Comparison of ENCODE assay signal across 10 cellular contexts in the genomic region with DNA sequence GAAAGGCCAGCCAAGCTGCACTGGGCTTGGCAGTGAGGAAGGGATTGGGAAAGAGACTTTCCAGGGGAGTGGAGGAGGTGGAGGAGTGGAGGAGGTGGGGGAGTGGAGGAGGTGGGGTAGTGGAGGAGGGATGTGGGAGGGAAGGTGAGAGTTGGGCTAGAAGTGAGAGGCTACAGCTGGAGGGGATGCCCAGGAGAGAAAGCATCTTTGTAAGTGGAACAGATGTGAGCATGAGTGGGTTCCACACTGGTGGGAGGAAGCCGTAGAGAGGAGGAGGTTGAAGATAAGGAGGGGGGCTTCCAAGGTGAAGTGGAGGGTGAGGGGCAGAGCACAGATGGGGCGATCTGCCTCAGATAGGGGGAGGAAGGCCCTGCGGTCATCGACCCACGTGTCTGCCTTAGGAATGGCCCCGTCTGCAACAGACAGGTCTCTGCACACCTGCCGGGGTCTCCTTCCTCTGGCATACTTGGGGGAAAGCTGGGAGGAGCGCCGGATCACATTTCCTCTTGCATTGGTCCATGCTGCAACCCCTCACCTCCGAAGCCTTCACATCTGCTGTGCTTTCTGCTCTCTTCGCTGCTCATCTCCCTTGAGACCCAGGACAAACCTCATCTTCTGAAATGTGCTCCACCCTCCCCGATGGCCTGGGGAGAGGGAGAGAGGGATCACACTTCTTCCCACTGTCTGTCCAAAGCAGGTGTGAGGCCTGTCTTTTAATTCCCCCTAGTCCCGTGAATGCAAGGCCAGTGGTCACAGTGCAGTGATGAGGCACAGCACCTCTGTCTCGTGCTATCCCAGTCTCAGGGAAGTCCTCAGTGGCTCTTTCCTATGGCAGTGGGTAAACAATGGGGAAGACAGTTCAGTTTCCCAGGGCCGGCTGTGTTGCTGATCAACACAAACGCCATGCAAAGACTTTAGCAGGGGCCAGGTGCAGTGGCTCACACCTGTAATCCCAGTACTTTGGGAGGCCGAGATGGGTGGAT. TPM values are rescaled to one million over a fixed set of nuclear protein-coding genes. Genes with fewer than 3 reads are reported as not detected.
DNase-seq lines count a peak whose midpoint lies in the region; ATAC-seq and TF ChIP-seq lines count a peak whose summit lies in the region.
"Had no signal": no experiment of that assay in that cellular context is flagged by ENCODE, and none has a peak within 500 bp of the region (broad histone marks: within the 10 kb centered on the region; RNA-seq: fewer than 3 reads in every experiment).

No MANE protein-coding gene starts in this region.

- H3K36me3 Mint-ChIP-seq in dendritic cell treated with granulocyte-macrophage colony-stimulating factor and Interleukin-4, amounts not matched to agents 40 ng/mL and 50 ng/mL, for 4 days (ENCODE audit: low read depth), result no peaks in the 10 kb centered on the region
- H3K36me3 Mint-ChIP-seq in GM23338 (ENCODE audit: low read depth), result peaks cover 14% of the 10 kb centered on the region

- H3K27ac ChIP-seq in osteoblast (ENCODE audit: low read depth, low read length) (no peak overlapping the region), GM23338 (ENCODE audit: low read depth) (no peak overlapping the region)

- no peaks in the 10 kb centered on the region for H3K9me3 ChIP-seq in osteoblast (ENCODE audit: low read depth, low read length)

- H3F3A ChIP-seq in GM23338 (replicated peaks; ENCODE audit: low read depth), result no peaks in the 10 kb centered on the region

- H3K4me2 ChIP-seq in osteoblast (ENCODE audit: insufficient read depth, low read length) (no peak overlapping the region), GM23338 (no peak overlapping the region)

- TF ChIP-seq CTCF in osteoblast (IDR thresholded peaks at IDR 0.05; ENCODE audit: extremely low read depth, low read depth, low read length) (no peak), GM23338 (conservative IDR thresholded peaks at IDR 0.05; ENCODE audit: low read depth in 2 of 2) (no peak)

- H3K79me2 ChIP-seq in osteoblast (ENCODE audit: insufficient read depth, low read length), result no peaks in the 10 kb centered on the region
- no peaks in the 10 kb centered on the region for H3K79me2 ChIP-seq in GM23338 (replicated peaks; ENCODE audit: insufficient read depth)

- ATAC-seq in GM19328 (IDR thresholded peaks at IDR 0.05; ENCODE audit: unreplicated experiment), result no peak
- ATAC-seq in GM18502 (IDR thresholded peaks at IDR 0.05; ENCODE audit: poor library complexity, unreplicated experiment), result no peak
- ATAC-seq in GM23338, result no peak; the same call in 2 of the 3 replicates

- peaks cover 28% of the 10 kb centered on the region for H3K27me3 Mint-ChIP-seq in dendritic cell treated with granulocyte-macrophage colony-stimulating factor and Interleukin-4, amounts not matched to agents 40 ng/mL and 50 ng/mL, for 4 days
- H3K27me3 Mint-ChIP-seq in GM23338 (ENCODE audit: insufficient read depth, low read depth, poor library complexity), result peaks cover 13% of the 10 kb centered on the region

- H3K9me3 Mint-ChIP-seq in dendritic cell treated with granulocyte-macrophage colony-stimulating factor and Interleukin-4, amounts not matched to agents 40 ng/mL and 50 ng/mL, for 4 days, result no peaks in the 10 kb centered on the region
- H3K9me3 Mint-ChIP-seq in GM23338, result peaks cover 18% of the 10 kb centered on the region

- H3K4me3 ChIP-seq in osteoblast (ENCODE audit: insufficient read depth, low read length), result no peak overlapping the region
- H3K4me3 ChIP-seq in GM23338, result no peak overlapping the region

- peaks cover 12% of the 10 kb centered on the region; the same call in 1 of the 2 replicates for H3K9me2 ChIP-seq in GM23338 (ENCODE audit: insufficient read depth)

- H3K4me1 Mint-ChIP-seq in dendritic cell treated with granulocyte-macrophage colony-stimulating factor and Interleukin-4, amounts not matched to agents 40 ng/mL and 50 ng/mL, for 4 days (ENCODE audit: low read depth), result peaks cover 16% of the 10 kb centered on the region
- peaks cover 16% of the 10 kb centered on the region for H3K4me1 Mint-ChIP-seq in GM23338

- H3K27me3 ChIP-seq in osteoblast (ENCODE audit: insufficient read depth, low read length), result no peaks in the 10 kb centered on the region
- no peaks in the 10 kb centered on the region for H3K27me3 ChIP-seq in GM23338 (ENCODE audit: insufficient read depth)

- H3K4me1 ChIP-seq in osteoblast (ENCODE audit: insufficient read depth, low read length) (peaks cover 13% of the 10 kb centered on the region), GM23338 (ENCODE audit: insufficient read depth) (peaks cover 7% of the 10 kb centered on the region)

- H4K20me1 ChIP-seq in osteoblast (ENCODE audit: insufficient read depth, low read length) (no peaks in the 10 kb centered on the region), GM23338 (replicated peaks; ENCODE audit: insufficient read depth) (no peaks in the 10 kb centered on the region)

- H3K4me3 Mint-ChIP-seq in dendritic cell treated with granulocyte-macrophage colony-stimulating factor and Interleukin-4, amounts not matched to agents 40 ng/mL and 50 ng/mL, for 4 days, result no peak overlapping the region
- H3K4me3 Mint-ChIP-seq in GM23338, result no peak overlapping the region

- peak overlapping the region; percentile 6 for H3K27ac Mint-ChIP-seq in dendritic cell treated with granulocyte-macrophage colony-stimulating factor and Interleukin-4, amounts not matched to agents 40 ng/mL and 50 ng/mL, for 4 days
- no peak overlapping the region for H3K27ac Mint-ChIP-seq in GM23338

- H3K36me3 ChIP-seq in osteoblast (ENCODE audit: insufficient read depth, low read length) (no peaks in the 10 kb centered on the region), GM23338 (ENCODE audit: insufficient read depth) (no peaks in the 10 kb centered on the region)

- DNase-seq in NCI-H748 (lab: John Stamatoyannopoulos, UW; ENCODE audit: unreplicated experiment) (peak; percentile 52), NCI-H748 treated with DMSO at 0.1 percent for 48 hours (lab: John Stamatoyannopoulos, UW) (no peak), HuH-7.5 (ENCODE audit: low spot score) (peak; percentile 82), osteoblast (ENCODE audit: insufficient read length, low spot score, missing footprints) (peak; percentile 85), GM23338 (ENCODE audit: low spot score) (no peak)
- DNase-seq: AML-193, dermis blood vessel endothelial cell had no signal

- H2AFZ ChIP-seq in osteoblast (ENCODE audit: low read length) (no peak overlapping the region), GM23338 (no peak overlapping the region)

- intact Hi-C loops in dendritic cell treated with granulocyte-macrophage colony-stimulating factor and Interleukin-4, amounts not matched to agents 40 ng/mL and 50 ng/mL, for 4 days (cut with micrococcal nuclease), result no loop called here

TF ChIP-seq in GM23338, 12 proteins besides CTCF, POLR2A, EP300 and RAD21:
- TF ChIP-seq ZNF331 (CRISPR knock-in tag; IDR thresholded peaks at IDR 0.05; ENCODE audit: low read depth), result no peak
- TF ChIP-seq ZNF114 (CRISPR knock-in tag; IDR thresholded peaks at IDR 0.05), result no peak
- TF ChIP-seq, protein P1, sequence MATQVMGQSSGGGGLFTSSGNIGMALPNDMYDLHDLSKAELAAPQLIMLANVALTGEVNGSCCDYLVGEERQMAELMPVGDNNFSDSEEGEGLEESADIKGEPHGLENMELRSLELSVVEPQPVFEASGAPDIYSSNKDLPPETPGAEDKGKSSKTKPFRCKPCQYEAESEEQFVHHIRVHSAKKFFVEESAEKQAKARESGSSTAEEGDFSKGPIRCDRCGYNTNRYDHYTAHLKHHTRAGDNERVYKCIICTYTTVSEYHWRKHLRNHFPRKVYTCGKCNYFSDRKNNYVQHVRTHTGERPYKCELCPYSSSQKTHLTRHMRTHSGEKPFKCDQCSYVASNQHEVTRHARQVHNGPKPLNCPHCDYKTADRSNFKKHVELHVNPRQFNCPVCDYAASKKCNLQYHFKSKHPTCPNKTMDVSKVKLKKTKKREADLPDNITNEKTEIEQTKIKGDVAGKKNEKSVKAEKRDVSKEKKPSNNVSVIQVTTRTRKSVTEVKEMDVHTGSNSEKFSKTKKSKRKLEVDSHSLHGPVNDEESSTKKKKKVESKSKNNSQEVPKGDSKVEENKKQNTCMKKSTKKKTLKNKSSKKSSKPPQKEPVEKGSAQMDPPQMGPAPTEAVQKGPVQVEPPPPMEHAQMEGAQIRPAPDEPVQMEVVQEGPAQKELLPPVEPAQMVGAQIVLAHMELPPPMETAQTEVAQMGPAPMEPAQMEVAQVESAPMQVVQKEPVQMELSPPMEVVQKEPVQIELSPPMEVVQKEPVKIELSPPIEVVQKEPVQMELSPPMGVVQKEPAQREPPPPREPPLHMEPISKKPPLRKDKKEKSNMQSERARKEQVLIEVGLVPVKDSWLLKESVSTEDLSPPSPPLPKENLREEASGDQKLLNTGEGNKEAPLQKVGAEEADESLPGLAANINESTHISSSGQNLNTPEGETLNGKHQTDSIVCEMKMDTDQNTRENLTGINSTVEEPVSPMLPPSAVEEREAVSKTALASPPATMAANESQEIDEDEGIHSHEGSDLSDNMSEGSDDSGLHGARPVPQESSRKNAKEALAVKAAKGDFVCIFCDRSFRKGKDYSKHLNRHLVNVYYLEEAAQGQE (IDR thresholded peaks at IDR 0.05; ENCODE audit: unreplicated experiment), result no peak
- TF ChIP-seq CREB1 (CRISPR knock-in tag; IDR thresholded peaks at IDR 0.05; ENCODE audit: low read depth), result no peak
- no peak for TF ChIP-seq NANOG (IDR thresholded peaks at IDR 0.05; ENCODE audit: borderline replicate concordance)

RNA-seq across cellular contexts. Expression of gene SNX9, which starts 48.6 kb away (rescaled TPM):
- 147 and 177 TPM in 2 replicates for total RNA-seq in osteoblast
- total RNA-seq in GM23338 (2014; rRNA removed; shearing (Covaris generic)), result 21.2 and 23.3 TPM in 2 replicates
- polyA plus RNA-seq in GM23338 (2016; fragmentation: Nextera tagmentation; extraction: Ambion mirVana), result 18.1 and 18.4 TPM in 2 replicates

Comparison
In these comparisons a context has a peak if more than half of its experiments do, and no peak if none do; other contexts are left out.
1. DNase-seq: peak in NCI-H748 (single experiment), HuH-7.5 (single experiment) and osteoblast (single experiment); none in NCI-H748 treated with DMSO at 0.1 percent for 48 hours (single experiment) and GM23338 (single experiment).